8 cellular contexts compared by ENCODE assay signal in the genomic region with DNA sequence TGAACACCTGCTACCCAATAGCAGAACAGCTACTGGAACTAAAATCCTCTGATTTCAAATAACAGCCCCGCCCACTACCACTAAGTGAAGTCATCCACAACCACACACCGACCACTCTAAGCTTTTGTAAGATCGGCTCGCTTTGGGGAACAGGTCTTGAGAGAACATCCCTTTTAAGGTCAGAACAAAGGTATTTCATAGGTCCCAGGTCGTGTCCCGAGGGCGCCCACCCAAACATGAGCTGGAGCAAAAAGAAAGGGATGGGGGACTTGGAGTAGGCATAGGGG. TPM values are rescaled to one million over a fixed set of nuclear protein-coding genes. Genes with fewer than 3 reads are reported as not detected.
A peak's percentile ranks its signal among the peaks of the same experiment; 100 is the strongest.
DNase-seq lines count a peak whose midpoint lies in the region; ATAC-seq, FAIRE-seq and TF ChIP-seq lines count a peak whose summit lies in the region.

No MANE protein-coding gene starts in this region.

- peak; percentile 24 for ATAC-seq in GM19372 (IDR thresholded peaks at IDR 0.05; ENCODE audit: low read depth, unreplicated experiment)
- ATAC-seq in HG03520 (IDR thresholded peaks at IDR 0.05; ENCODE audit: unreplicated experiment) = peak; percentile 21
- peak; percentile 60 to 69 (median 68) for ATAC-seq in T-cell (replicated peaks in 1 of 4)

- POLR2A ChIA-PET in T-cell (lab: Charles Lee) = interaction anchor here (0.6 to 1.7 kb wide), 9 partner anchors 9 to 224 kb away, joined by 3 to 6 read pairs (median 5); a partner anchor contains a TSS
- POLR2A ChIA-PET in MCF 10A (lab: Yijun Ruan, JAX) = interaction anchor here (0.7 to 4.8 kb wide), 13 partner anchors 9 to 406 kb away, joined by 3 to 19 read pairs (median 4); a partner anchor contains a TSS

- BruUV-seq in MCF 10A (replicated peaks; lab: Mats Ljungman, UMichigan) = TSS peak; percentile 88

- dilution Hi-C loops in keratinocyte (cut with MboI; ENCODE audit: extremely low pct_ligation_motif_present, low sequenced_read_pairs) = no loop called here

- H3K4me3 Mint-ChIP-seq in T-cell (peak overlapping the region; percentile 94 to 96 (median 95)), MCF 10A (ENCODE audit: unreplicated experiment) (peak overlapping the region; percentile 90)

- no peaks in the 10 kb centered on the region for H3K27me3 Mint-ChIP-seq in T-cell
- no peaks in the 10 kb centered on the region for H3K27me3 Mint-ChIP-seq in MCF 10A (ENCODE audit: insufficient read depth, unreplicated experiment)

- H3K27ac ChIP-seq in C4-2B (peak overlapping the region; percentile 89), keratinocyte (ENCODE audit: control insufficient read depth, insufficient read depth, low read length) (peak overlapping the region; percentile 84)

- peak overlapping the region; percentile 95 for H3K4me2 ChIP-seq in keratinocyte (ENCODE audit: control insufficient read depth, extremely low read depth, insufficient read depth, low read depth, low read length)

- no peaks in the 10 kb centered on the region for H3K9me3 ChIP-seq in keratinocyte (ENCODE audit: control insufficient read depth, low read depth, low read length)

- CTCF ChIA-PET in T-cell (lab: Charles Lee) = interaction anchor here (0.6 to 1.5 kb wide), 10 partner anchors 9 to 1228 kb away, joined by 3 to 9 read pairs (median 4); a partner anchor contains a TSS
- CTCF ChIA-PET in MCF 10A (lab: Yijun Ruan, JAX) = interaction anchor here (0.7 to 2.1 kb wide), 9 partner anchors 12 to 409 kb away, joined by 3 to 12 read pairs (median 5); no protein-coding TSS in a partner anchor

- H3K27me3 ChIP-seq in keratinocyte (ENCODE audit: control insufficient read depth, extremely low read depth, insufficient read depth, low read length) = no peaks in the 10 kb centered on the region

- peak in 32 of 34 experiments; percentile 44 to 80 (median 66) for DNase-seq in T-cell
- DNase-seq in MCF 10A (ENCODE audit: unreplicated experiment) = no peak
- DNase-seq in keratinocyte (ENCODE audit: low read depth, low spot score) = no peak
- DNase-seq in stimulated activated CD4-positive, alpha-beta T cell treated with anti-CD3 and anti-CD28 coated beads, Interleukin-4, amount 100 ng/mL, for 48 hours (ENCODE audit: low read depth in 2 of 2) = peak; percentile 30 to 42
- DNase-seq in NCI-H2107 (lab: John Stamatoyannopoulos, UW) = no peak

- no peaks in the 10 kb centered on the region for H3K9me1 ChIP-seq in keratinocyte (ENCODE audit: control insufficient read depth, extremely low read depth, insufficient read depth, low read length)

- peak overlapping the region; percentile 93 for H3K9ac ChIP-seq in keratinocyte (ENCODE audit: control insufficient read depth, extremely low read depth, insufficient read depth, low read length)

- H4K20me1 ChIP-seq in keratinocyte (ENCODE audit: control insufficient read depth, extremely low read depth, insufficient read depth, low read length) = no peaks in the 10 kb centered on the region

- peak overlapping the region; percentile 93 to 98 (median 93) for H3K4me3 ChIP-seq in keratinocyte (ENCODE audit: control insufficient read depth in 2 of 3, extremely low read depth in 1 of 3, insufficient read depth in 2 of 3, low read depth in 1 of 3, low read length in 3 of 3)

- intact Hi-C loops in MCF 10A (cut with micrococcal nuclease) = no loop called here

- H3K27ac Mint-ChIP-seq in T-cell = peak overlapping the region; percentile 99
- H3K27ac Mint-ChIP-seq in MCF 10A (ENCODE audit: low read depth, unreplicated experiment) = peak overlapping the region; percentile 98

- H3K4me1 Mint-ChIP-seq in T-cell (peaks cover 11 to 19% (median 18%) of the 10 kb centered on the region in 3 donors), MCF 10A (ENCODE audit: insufficient read depth, unreplicated experiment) (no peaks in the 10 kb centered on the region)

- peaks cover 5% of the 10 kb centered on the region for H3K79me2 ChIP-seq in keratinocyte (ENCODE audit: control insufficient read depth, insufficient read depth, low read length)

- H3K36me3 ChIP-seq in keratinocyte (ENCODE audit: control insufficient read depth in 2 of 2, extremely low read depth in 1 of 2, insufficient read depth in 2 of 2, low read length in 2 of 2) = no peaks in the 10 kb centered on the region

- TF ChIP-seq CTCF in C4-2B (conservative IDR thresholded peaks at IDR 0.05) (no peak), MCF 10A (IDR thresholded peaks at IDR 0.05; ENCODE audit: unreplicated experiment) (no peak), keratinocyte (optimal IDR thresholded peaks at IDR 0.05 in 1 of 3, IDR thresholded peaks at IDR 0.05 in 1 of 3, conservative IDR thresholded peaks at IDR 0.05 in 1 of 3; ENCODE audit: extremely low read depth in 1 of 3, insufficient read depth in 2 of 3, low read length in 3 of 3) (no peak)

- H3K9me3 Mint-ChIP-seq in T-cell (no peaks in the 10 kb centered on the region), MCF 10A (ENCODE audit: unreplicated experiment) (no peaks in the 10 kb centered on the region)

- no peak for FAIRE-seq in keratinocyte (lab: Jason Lieb, UNC)

- H2AFZ ChIP-seq in keratinocyte (ENCODE audit: control insufficient read depth, low read length) = peak overlapping the region; percentile 99

- H3K36me3 Mint-ChIP-seq in T-cell (no peaks in the 10 kb centered on the region), MCF 10A (ENCODE audit: insufficient read depth, unreplicated experiment) (no peaks in the 10 kb centered on the region)

- H3K4me1 ChIP-seq in keratinocyte (ENCODE audit: control insufficient read depth, extremely low read depth, insufficient read depth, low read length) = peaks cover 10% of the 10 kb centered on the region

RNA-seq across cellular contexts. Expression of a gene that starts 0.3 kb away (rescaled TPM):
- total RNA-seq in T-cell = not detected
- total RNA-seq in MCF 10A (2022) = not detected in 2 replicates
- not detected in 3 replicates for polyA plus RNA-seq in keratinocyte
- polyA plus RNA-seq in keratinocyte (2011; ENCODE audit: low read depth) = not detected
- polyA plus RNA-seq in keratinocyte (2011; cell fraction: cytosol; rRNA removed) = not detected in 2 replicates
- polyA plus RNA-seq in keratinocyte (2011; cell fraction: nucleus; rRNA removed) = not detected in 2 replicates
- not detected in 2 replicates for polyA plus RNA-seq in keratinocyte (2012; ENCODE audit: low replicate concordance)
- 0.19 TPM in 1 of 3 replicates, not detected in the others for polyA minus RNA-seq in keratinocyte
- not detected for polyA minus RNA-seq in keratinocyte (2011; cell fraction: cytosol; rRNA and poly(A)+ RNA removed)
- not detected in 2 replicates for polyA minus RNA-seq in keratinocyte (2011; cell fraction: nucleus; rRNA and poly(A)+ RNA removed)

RNA-seq across cellular contexts. Expression of a gene that starts 0.4 kb away (rescaled TPM):
- total RNA-seq in T-cell (1 to 10 TPM; 2.2 to 4.7 (median 3.1) TPM), MCF 10A (2022) (7.9 and 11.9 TPM in 2 replicates)
- 0.73 to 2.4 TPM (median 1.1 TPM) in 3 replicates for polyA plus RNA-seq in keratinocyte
- polyA plus RNA-seq in keratinocyte (2011; ENCODE audit: low read depth) = 0.22 TPM
- 1.0 TPM in 2 replicates for polyA plus RNA-seq in keratinocyte (2011; cell fraction: cytosol; rRNA removed)
- polyA plus RNA-seq in keratinocyte (2011; cell fraction: nucleus; rRNA removed) = 1.4 and 3.3 TPM in 2 replicates
- 0.14 and 3.1 TPM in 2 replicates for polyA plus RNA-seq in keratinocyte (2012; ENCODE audit: low replicate concordance)
- polyA minus RNA-seq in keratinocyte = 1.8 to 9.0 TPM (median 3.8 TPM) in 3 replicates
- polyA minus RNA-seq in keratinocyte (2011; cell fraction: cytosol; rRNA and poly(A)+ RNA removed) = 1.7 TPM
- 1.4 and 4.3 TPM in 2 replicates for polyA minus RNA-seq in keratinocyte (2011; cell fraction: nucleus; rRNA and poly(A)+ RNA removed)

Comparison
In these comparisons a context has a peak if more than half of its experiments do, and no peak if none do; other contexts are left out.
1. DNase-seq: peak in T-cell (32 of 34) and stimulated activated CD4-positive, alpha-beta T cell treated with anti-CD3 and anti-CD28 coated beads, Interleukin-4, amount 100 ng/mL, for 48 hours (2 of 2); none in MCF 10A (single experiment), keratinocyte (single experiment) and NCI-H2107 (single experiment).
2. Peak in every context shown above with its lines, with median percentiles within 50 percentile points of each other: ATAC-seq.